ENCODE assay signal across 1 cellular context in genomic region chr3:39384665-39385000, GRCh38.
TF ChIP-seq lines count a peak whose summit lies in the region.

No MANE protein-coding gene starts in this region.

TF ChIP-seq in endothelial cell of umbilical vein, 7 proteins besides CTCF, POLR2A, EP300 and RAD21:
- TF ChIP-seq JUN (IDR thresholded peaks at IDR 0.05; ENCODE audit: borderline replicate concordance, insufficient read depth, insufficient read length, low read depth), result no peak
- no peak for TF ChIP-seq GATA2 (IDR thresholded peaks at IDR 0.05; ENCODE audit: insufficient read depth, insufficient read length, low read depth, low read length)
- TF ChIP-seq EZH2 (IDR thresholded peaks at IDR 0.05; ENCODE audit: borderline replicate concordance, low read depth, low read length, severe bottlenecking), result no peak
- no peak for TF ChIP-seq MYC (IDR thresholded peaks at IDR 0.05; ENCODE audit: low read depth, low read length)
- no peak for TF ChIP-seq MAX (IDR thresholded peaks at IDR 0.05; ENCODE audit: insufficient read depth, insufficient read length)
- TF ChIP-seq POLR2AphosphoS5 (IDR thresholded peaks at IDR 0.05; ENCODE audit: insufficient read depth, low read depth, low read length), result no peak
- no peak for TF ChIP-seq FOS (IDR thresholded peaks at IDR 0.05; ENCODE audit: borderline replicate concordance, insufficient read depth, low read length)
